Comparison of ENCODE assay signal across 28 cellular contexts in the genomic region with DNA sequence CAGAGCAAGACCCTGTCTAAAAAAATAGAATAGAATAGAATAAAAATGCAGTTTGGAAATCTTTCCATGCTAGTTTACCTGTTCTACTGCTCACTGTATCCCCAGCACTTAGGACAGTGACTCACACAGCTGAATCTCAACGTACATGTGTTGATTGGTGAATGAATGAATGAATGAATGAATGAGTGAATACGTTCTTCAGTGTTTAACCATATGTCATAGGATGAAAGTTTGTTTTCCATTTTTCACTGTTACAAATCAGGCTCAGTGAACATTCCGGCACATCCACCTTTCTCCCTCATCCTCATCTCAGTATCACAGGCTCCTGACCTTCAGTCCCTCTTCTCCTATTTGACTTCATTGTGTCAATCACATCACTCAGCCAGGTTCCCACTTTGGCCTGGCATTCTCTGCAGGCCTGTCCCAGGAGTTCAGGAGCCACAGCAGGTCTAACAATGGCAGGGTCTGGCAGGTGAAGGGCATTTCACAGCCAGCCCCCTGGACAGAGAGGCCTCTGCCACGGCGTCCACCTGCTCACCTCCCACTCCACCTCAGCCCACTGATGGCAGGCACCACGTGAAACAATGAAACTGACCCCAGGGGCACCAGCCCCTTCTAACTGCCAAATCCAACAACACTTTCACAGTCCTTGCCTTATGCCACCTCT. TPM values are rescaled to one million over a fixed set of nuclear protein-coding genes. Genes with fewer than 3 reads are reported as not detected.
DNase-seq lines count a peak whose midpoint lies in the region; ATAC-seq and TF ChIP-seq lines count a peak whose summit lies in the region.
"Had no signal": no experiment of that assay in that cellular context is flagged by ENCODE, and none has a peak within 500 bp of the region (broad histone marks: within the 10 kb centered on the region; RNA-seq: fewer than 3 reads in every experiment).

No MANE protein-coding gene starts in this region.

- no peak overlapping the region for H4K91ac ChIP-seq in mesenchymal stem cell (ENCODE audit: low read length)

- no peaks in the 10 kb centered on the region for H3K9me3 Mint-ChIP-seq in activated T-cell treated with anti-CD3 and anti-CD28 coated beads, Interleukin-2, amount 50 U/mL, for 24 hours
- no peaks in the 10 kb centered on the region for H3K9me3 Mint-ChIP-seq in CD4-positive, alpha-beta T cell
- H3K9me3 Mint-ChIP-seq in activated T-helper 1 cell treated with anti-CD3 and anti-CD28 coated beads, Interleukin-12 subunit alpha, Interleukin-12 subunit beta, Interleukin-2, Interleukin-4 antibody, amounts not matched to agents 30 ng/mL and 10 ng/mL and 1 ng/mL, durations not matched to agents 14 hours and 24 hours and 36 hours: no peaks in the 10 kb centered on the region
- H3K9me3 Mint-ChIP-seq: activated T-helper 2 cell treated with anti-CD3 and anti-CD28 coated beads, Interferon-gamma antibody, Interleukin-2, Interleukin-4, amounts not matched to agents 10 μg/mL and 5 μg/mL and 100 μg/mL, durations not matched to agents 14 hours and 24 hours and 36 hours had no signal

- in situ Hi-C loops in GM13977 (cut with MboI; ENCODE audit: low pct_unique_long_range_greater_than_20kb, low sequenced_read_pairs, unreplicated experiment): no loop called here

- H3K4me3 ChIP-seq in mesenchymal stem cell (ENCODE audit: insufficient read depth in 1 of 2, low read depth in 1 of 2, low read length in 2 of 2): no peak overlapping the region
- H3K4me3 ChIP-seq: A549, esophagus squamous epithelium, hepatocyte, testis had no signal

- peak; percentile 31 for DNase-seq in activated T-cell treated with anti-CD3 and anti-CD28 coated beads, Interleukin-2, amount 50 U/mL, for 24 hours
- DNase-seq in activated T-cell treated with anti-CD3 and anti-CD28 coated beads, Interleukin-2, amount 50 U/mL, for 48 hours: no peak
- DNase-seq in CD4-positive, alpha-beta T cell: no peak
- DNase-seq in activated T-helper 1 cell treated with anti-CD3 and anti-CD28 coated beads, Interleukin-12 subunit alpha, Interleukin-12 subunit beta, Interleukin-2, Interleukin-4 antibody, amounts not matched to agents 30 ng/mL and 10 ng/mL and 1 ng/mL, durations not matched to agents 14 hours and 24 hours and 36 hours (ENCODE audit: low spot score): no peak
- DNase-seq in mesenchymal stem cell (no peak), SHP77 (lab: John Stamatoyannopoulos, UW) (no peak), NAMALWA (ENCODE audit: low spot score) (no peak), GM13977 (ENCODE audit: low spot score) (no peak)
- DNase-seq: activated CD4-positive, alpha-beta T cell treated with anti-CD3 and anti-CD28 coated beads for 1 hour; BE2C; cortex of kidney; DMS79 treated with DMSO at 0.1 percent for 48 hours; esophagus squamous epithelium; H7; left colon; NCI-H1092 treated with DMSO at 0.1 percent for 48 hours; NCI-H2029 treated with DMSO at 0.1 percent for 48 hours; NCI-H226; occipital lobe; OCI-M1; small intestine; stimulated activated CD4-positive, alpha-beta T cell treated with anti-CD3 and anti-CD28 coated beads, Interleukin-2, amount 100 ng/mL, for 24 hours; SW 1271; testis had no signal

- peaks cover 8% of the 10 kb centered on the region for H3K4me1 ChIP-seq in mesenchymal stem cell (ENCODE audit: control insufficient read depth, insufficient read depth, low read depth, low read length)
- H3K4me1 ChIP-seq: BE2C, testis had no signal

- H4K8ac ChIP-seq in mesenchymal stem cell (ENCODE audit: low read length): no peak overlapping the region

- no peak for TF ChIP-seq CTCF in CD4-positive, alpha-beta T cell (IDR thresholded peaks at IDR 0.05)
- no peak for TF ChIP-seq CTCF in GM13977 (IDR thresholded peaks at IDR 0.05; ENCODE audit: extremely low read depth, insufficient read depth, missing control alignments)

- no peak overlapping the region for H3K4me2 ChIP-seq in mesenchymal stem cell (ENCODE audit: low read length, poor library complexity, severe bottlenecking)
- H3K4me2 ChIP-seq: A549, hepatocyte had no signal

- no peaks in the 10 kb centered on the region for H3K79me1 ChIP-seq in mesenchymal stem cell (replicated peaks; ENCODE audit: low read length, poor library complexity, severe bottlenecking)

- no peaks in the 10 kb centered on the region for H3K27me3 ChIP-seq in CD4-positive, alpha-beta T cell (ENCODE audit: control insufficient read depth, insufficient read depth, low read length)
- peaks cover 3 to 29% of the 10 kb centered on the region in 2 experiments for H3K27me3 ChIP-seq in mesenchymal stem cell (ENCODE audit: control insufficient read depth in 1 of 2, insufficient read depth in 1 of 2, low read length in 2 of 2)
- H3K27me3 ChIP-seq: BE2C, hepatocyte, testis had no signal

- H3K27me3 Mint-ChIP-seq in activated T-cell treated with anti-CD3 and anti-CD28 coated beads, Interleukin-2, amount 50 U/mL, for 24 hours: no peaks in the 10 kb centered on the region
- H3K27me3 Mint-ChIP-seq in CD4-positive, alpha-beta T cell: no peaks in the 10 kb centered on the region
- no peaks in the 10 kb centered on the region for H3K27me3 Mint-ChIP-seq in activated T-helper 1 cell treated with anti-CD3 and anti-CD28 coated beads, Interleukin-12 subunit alpha, Interleukin-12 subunit beta, Interleukin-2, Interleukin-4 antibody, amounts not matched to agents 30 ng/mL and 10 ng/mL and 1 ng/mL, durations not matched to agents 14 hours and 24 hours and 36 hours (ENCODE audit: insufficient read depth)

- intact Hi-C loops in CD4-positive, alpha-beta T cell (cut with DNase I, micrococcal nuclease): no loop called here
- intact Hi-C loops in activated T-helper 1 cell treated with anti-CD3 and anti-CD28 coated beads, Interleukin-12 subunit alpha, Interleukin-12 subunit beta, Interleukin-2, Interleukin-4 antibody, amounts not matched to agents 30 ng/mL and 10 ng/mL and 1 ng/mL, durations not matched to agents 14 hours and 24 hours and 36 hours (cut with micrococcal nuclease): no loop called here

- H2BK5ac ChIP-seq in mesenchymal stem cell (ENCODE audit: low read depth, low read length, poor library complexity, severe bottlenecking): no peak overlapping the region

- no peak overlapping the region for H2BK120ac ChIP-seq in mesenchymal stem cell (ENCODE audit: low read depth, low read length)

- H3K9me3 ChIP-seq in CD4-positive, alpha-beta T cell (ENCODE audit: control insufficient read depth, low read length): no peaks in the 10 kb centered on the region
- no peaks in the 10 kb centered on the region for H3K9me3 ChIP-seq in mesenchymal stem cell (ENCODE audit: control insufficient read depth, low read length)
- H3K9me3 ChIP-seq: A549, BE2C, esophagus squamous epithelium, testis had no signal

- no peak for ATAC-seq in CD4-positive, alpha-beta T cell (ENCODE audit: poor library complexity)
- ATAC-seq: A549, left colon, Right ventricle myocardium inferior had no signal

- H3K4me3 Mint-ChIP-seq in activated T-cell treated with anti-CD3 and anti-CD28 coated beads, Interleukin-2, amount 50 U/mL, for 24 hours: peak overlapping the region; percentile 36
- H3K4me3 Mint-ChIP-seq in CD4-positive, alpha-beta T cell: peak overlapping the region; percentile 31
- H3K4me3 Mint-ChIP-seq in activated T-helper 1 cell treated with anti-CD3 and anti-CD28 coated beads, Interleukin-12 subunit alpha, Interleukin-12 subunit beta, Interleukin-2, Interleukin-4 antibody, amounts not matched to agents 30 ng/mL and 10 ng/mL and 1 ng/mL, durations not matched to agents 14 hours and 24 hours and 36 hours: no peak overlapping the region

- no peak overlapping the region for H2BK12ac ChIP-seq in mesenchymal stem cell (ENCODE audit: low read length in 2 of 2)

- no peak overlapping the region for H3K4ac ChIP-seq in mesenchymal stem cell (ENCODE audit: low read depth in 1 of 2, low read length in 2 of 2)

- no peak overlapping the region for H3K14ac ChIP-seq in mesenchymal stem cell (ENCODE audit: low read length in 2 of 2)

- H3K23ac ChIP-seq in mesenchymal stem cell (ENCODE audit: low read length in 2 of 2): no peak overlapping the region

- no peak overlapping the region for H3K27ac ChIP-seq in CD4-positive, alpha-beta T cell (ENCODE audit: low read depth, low read length)
- H3K27ac ChIP-seq in mesenchymal stem cell (ENCODE audit: low read length, poor library complexity, severe bottlenecking): no peak overlapping the region
- H3K27ac ChIP-seq: A549, esophagus squamous epithelium, hepatocyte, testis had no signal

- H3K18ac ChIP-seq in mesenchymal stem cell (ENCODE audit: low read depth in 1 of 2, low read length in 2 of 2): no peak overlapping the region

- POLR2A ChIA-PET in CD4-positive, alpha-beta T cell (lab: Charles Lee): no interaction called here

- H3K4me1 Mint-ChIP-seq in activated T-cell treated with anti-CD3 and anti-CD28 coated beads, Interleukin-2, amount 50 U/mL, for 24 hours (ENCODE audit: low read depth): peaks cover 79% of the 10 kb centered on the region
- peaks cover 66% of the 10 kb centered on the region for H3K4me1 Mint-ChIP-seq in CD4-positive, alpha-beta T cell (ENCODE audit: low read depth)
- H3K4me1 Mint-ChIP-seq in activated T-helper 1 cell treated with anti-CD3 and anti-CD28 coated beads, Interleukin-12 subunit alpha, Interleukin-12 subunit beta, Interleukin-2, Interleukin-4 antibody, amounts not matched to agents 30 ng/mL and 10 ng/mL and 1 ng/mL, durations not matched to agents 14 hours and 24 hours and 36 hours (ENCODE audit: low read depth): peaks cover 60% of the 10 kb centered on the region

- no peak overlapping the region for H2AFZ ChIP-seq in mesenchymal stem cell (ENCODE audit: low read depth, low read length)
- H2AFZ ChIP-seq: hepatocyte had no signal

- H2BK15ac ChIP-seq in mesenchymal stem cell (ENCODE audit: low read depth, poor library complexity, severe bottlenecking): peak overlapping the region; percentile 30

- 72% methylated on average over 5 of the region's 6 CpGs for WGBS in mesenchymal stem cell

- H3K27ac Mint-ChIP-seq in activated T-cell treated with anti-CD3 and anti-CD28 coated beads, Interleukin-2, amount 50 U/mL, for 24 hours: peak overlapping the region; percentile 84
- peak overlapping the region; percentile 99 for H3K27ac Mint-ChIP-seq in CD4-positive, alpha-beta T cell
- H3K27ac Mint-ChIP-seq in activated T-helper 1 cell treated with anti-CD3 and anti-CD28 coated beads, Interleukin-12 subunit alpha, Interleukin-12 subunit beta, Interleukin-2, Interleukin-4 antibody, amounts not matched to agents 30 ng/mL and 10 ng/mL and 1 ng/mL, durations not matched to agents 14 hours and 24 hours and 36 hours: peak overlapping the region; percentile 1
- H3K27ac Mint-ChIP-seq: activated T-helper 2 cell treated with anti-CD3 and anti-CD28 coated beads, Interferon-gamma antibody, Interleukin-2, Interleukin-4, amounts not matched to agents 10 μg/mL and 5 μg/mL and 100 μg/mL, durations not matched to agents 14 hours and 24 hours and 36 hours had no signal

- CTCF ChIA-PET in CD4-positive, alpha-beta T cell (lab: Charles Lee): no interaction called here

- peaks cover 88% of the 10 kb centered on the region for H3K36me3 Mint-ChIP-seq in activated T-cell treated with anti-CD3 and anti-CD28 coated beads, Interleukin-2, amount 50 U/mL, for 24 hours (ENCODE audit: low read depth)
- peaks cover 59% of the 10 kb centered on the region for H3K36me3 Mint-ChIP-seq in CD4-positive, alpha-beta T cell (ENCODE audit: low read depth)
- peaks cover 52% of the 10 kb centered on the region for H3K36me3 Mint-ChIP-seq in activated T-helper 1 cell treated with anti-CD3 and anti-CD28 coated beads, Interleukin-12 subunit alpha, Interleukin-12 subunit beta, Interleukin-2, Interleukin-4 antibody, amounts not matched to agents 30 ng/mL and 10 ng/mL and 1 ng/mL, durations not matched to agents 14 hours and 24 hours and 36 hours (ENCODE audit: low read depth)

- H2AK5ac ChIP-seq in mesenchymal stem cell (ENCODE audit: low read length, severe bottlenecking): no peak overlapping the region

- H3K9ac ChIP-seq in mesenchymal stem cell (ENCODE audit: low read length): no peak overlapping the region

- H3K36me3 ChIP-seq in mesenchymal stem cell (ENCODE audit: control insufficient read depth in 1 of 2, insufficient read depth in 2 of 2, low read depth in 1 of 2, low read length in 2 of 2): no peaks in the 10 kb centered on the region
- H3K36me3 ChIP-seq: BE2C, esophagus squamous epithelium had no signal

RNA-seq across cellular contexts. Expression of gene ZC3H12D, which starts 7.9 kb away (rescaled TPM):
- 10 to 100 TPM; 70.2 to 71.0 TPM for total RNA-seq in CD4-positive, alpha-beta T cell
- total RNA-seq in activated T-helper 1 cell treated with anti-CD3 and anti-CD28 coated beads, Interleukin-12 subunit alpha, Interleukin-12 subunit beta, Interleukin-2, Interleukin-4 antibody, amounts not matched to agents 30 ng/mL and 10 ng/mL and 1 ng/mL, durations not matched to agents 14 hours and 24 hours and 36 hours: 94.7 and 96.7 TPM in 2 replicates
- polyA plus RNA-seq in mesenchymal stem cell (2013, experiment 1 of 2): 0.04 TPM
- 0.04 TPM for polyA plus RNA-seq in mesenchymal stem cell (2013, experiment 2 of 2)

Comparison
In these comparisons a context has a peak if more than half of its experiments do, and no peak if none do; other contexts are left out.
1. H3K27ac Mint-ChIP-seq: peak in every context shown above with its lines; median percentile 99 in CD4-positive, alpha-beta T cell; 84 in activated T-cell treated with anti-CD3 and anti-CD28 coated beads, Interleukin-2, amount 50 U/mL, for 24 hours; 1 in activated T-helper 1 cell treated with anti-CD3 and anti-CD28 coated beads, Interleukin-12 subunit alpha, Interleukin-12 subunit beta, Interleukin-2, Interleukin-4 antibody, amounts not matched to agents 30 ng/mL and 10 ng/mL and 1 ng/mL, durations not matched to agents 14 hours and 24 hours and 36 hours.